ENCODE assay signal across 8 cellular contexts in genomic region chr16:1825381-1825863, GRCh38. TPM values are rescaled to one million over a fixed set of nuclear protein-coding genes. Genes with fewer than 3 reads are reported as not detected.
DNase-seq lines count a peak whose midpoint lies in the region; ATAC-seq and TF ChIP-seq lines count a peak whose summit lies in the region.

No MANE protein-coding gene starts in this region.

- H2AFZ ChIP-seq in HCT116 (ENCODE audit: low read depth, low read length, poor library complexity, severe bottlenecking) (no peak overlapping the region), hepatocyte (no peak overlapping the region)

- ATAC-seq in HCT116: no peak

- TF ChIP-seq RAD21 in HCT116 (IDR thresholded peaks at IDR 0.05; ENCODE audit: low read depth): no peak

- TSS peak; percentile 77 for BruUV-seq in HCT116 (replicated peaks; lab: Mats Ljungman, UMichigan)

- H3K4me3 ChIP-seq in HCT116 (replicated peaks in 1 of 2; ENCODE audit: low read depth in 1 of 2, low read length in 2 of 2) (peak overlapping the region; percentile 90 to 98), hepatocyte (no peak overlapping the region), skin epidermis (peak overlapping the region in 6 of 7 experiments; percentile 47 to 94 (median 76))

- TF ChIP-seq CTCF in HCT116 (IDR thresholded peaks at IDR 0.05 in 2 of 3, conservative IDR thresholded peaks at IDR 0.05 in 1 of 3; ENCODE audit: borderline replicate concordance in 1 of 3, insufficient read depth in 1 of 3, low read depth in 2 of 3, low read length in 2 of 3) (no peak), hepatocyte (IDR thresholded peaks at IDR 0.05; ENCODE audit: poor library complexity) (no peak)

- no peaks in the 10 kb centered on the region for H3K27me3 ChIP-seq in HCT116 (ENCODE audit: insufficient read depth, low read length)
- H3K27me3 ChIP-seq in hepatocyte: no peaks in the 10 kb centered on the region

- no peaks in the 10 kb centered on the region for H3K9me3 Mint-ChIP-seq in activated CD4-positive, alpha-beta memory T cell treated with anti-CD3 and anti-CD28 coated beads for 36 hours

- CTCF ChIA-PET in HCT116 (lab: Charles Lee): interaction anchor here (1.2 to 1.7 kb wide), 2 partner anchors 12 kb away, joined by 3 to 4 read pairs; no protein-coding TSS in a partner anchor
- CTCF ChIA-PET in activated CD4-positive, alpha-beta memory T cell treated with anti-CD3 and anti-CD28 coated beads for 36 hours (lab: Charles Lee): interaction anchor here (0.8 to 1.5 kb wide), 2 partner anchors 11 to 43 kb away, joined by 3 to 6 read pairs; partner anchors contain the start of genes NUBP2 and SPSB3

- in situ Hi-C loops in ACHN (cut with HindIII; ENCODE audit: low pct_ligation_motif_present, low pct_unique_long_range_greater_than_20kb, low sequenced_read_pairs): no loop called here

- H4K20me1 ChIP-seq in HCT116 (ENCODE audit: insufficient read depth) (peaks cover 5% of the 10 kb centered on the region; the same call in 1 of the 2 replicates), hepatocyte (ENCODE audit: insufficient read depth, poor library complexity, severe bottlenecking) (no peaks in the 10 kb centered on the region)

- peaks cover 40% of the 10 kb centered on the region for H3K4me1 Mint-ChIP-seq in activated CD4-positive, alpha-beta memory T cell treated with anti-CD3 and anti-CD28 coated beads for 36 hours (ENCODE audit: low read depth)

- H3K4me3 Mint-ChIP-seq in activated CD4-positive, alpha-beta memory T cell treated with anti-CD3 and anti-CD28 coated beads for 36 hours: peak overlapping the region; percentile 80

- H3K9me2 ChIP-seq in HCT116 (ENCODE audit: insufficient read depth) (no peaks in the 10 kb centered on the region), hepatocyte (replicated peaks; ENCODE audit: insufficient read depth) (no peaks in the 10 kb centered on the region)

- H3K4me2 ChIP-seq in HCT116 (ENCODE audit: low read length) (peak overlapping the region; percentile 73), hepatocyte (peak overlapping the region; percentile 95)

- H3K27me3 Mint-ChIP-seq in activated CD4-positive, alpha-beta memory T cell treated with anti-CD3 and anti-CD28 coated beads for 36 hours: no peaks in the 10 kb centered on the region

- H3K36me3 ChIP-seq in HCT116 (ENCODE audit: control insufficient read depth in 1 of 2, insufficient read depth in 2 of 2, low read length in 2 of 2) (0 out of 4 replicates have a peak, but pooled peaks cover 0 to 3% of the 10 kb centered on the region in 2 experiments), hepatocyte (replicated peaks; ENCODE audit: insufficient read depth, low read depth) (no peaks in the 10 kb centered on the region)

- H3K9me3 ChIP-seq in HCT116 (ENCODE audit: control insufficient read depth in 1 of 2, insufficient read depth in 1 of 2, low read depth in 1 of 2, low read length in 2 of 2): no peaks in the 10 kb centered on the region
- H3K9me3 ChIP-seq in hepatocyte (ENCODE audit: low read depth): no peaks in the 10 kb centered on the region

- TF ChIP-seq POLR2A in HCT116 (IDR thresholded peaks at IDR 0.05; ENCODE audit: borderline replicate concordance, extremely low read depth, insufficient read depth, insufficient read length): no peak

- H3K4me1 ChIP-seq in HCT116 (ENCODE audit: control insufficient read depth in 1 of 2, insufficient read depth in 2 of 2, low read length in 2 of 2) (peaks cover 14 to 17% of the 10 kb centered on the region in 2 experiments), hepatocyte (ENCODE audit: insufficient read depth) (peaks cover 13% of the 10 kb centered on the region)

- peak overlapping the region; percentile 62 for H3K9ac ChIP-seq in HCT116 (ENCODE audit: low read length)

- no peaks in the 10 kb centered on the region for H3K36me3 Mint-ChIP-seq in activated CD4-positive, alpha-beta memory T cell treated with anti-CD3 and anti-CD28 coated beads for 36 hours

- H3K27ac Mint-ChIP-seq in activated CD4-positive, alpha-beta memory T cell treated with anti-CD3 and anti-CD28 coated beads for 36 hours: peak overlapping the region; percentile 60

- POLR2A ChIA-PET in HCT116 (lab: Charles Lee): no interaction called here
- POLR2A ChIA-PET in activated CD4-positive, alpha-beta memory T cell treated with anti-CD3 and anti-CD28 coated beads for 36 hours (lab: Charles Lee): interaction anchor here (0.7 kb wide), 1 partner anchor 54 kb away, joined by 3 read pairs; the partner anchor contains the start of gene NME3

- peak overlapping the region; percentile 80 for H3K27ac ChIP-seq in HCT116 (ENCODE audit: low read depth, low read length)
- H3K27ac ChIP-seq in hepatocyte: peak overlapping the region; percentile 62
- H3K27ac ChIP-seq in skin epidermis: peak overlapping the region in 12 of 21 experiments; percentile 34 to 82 (median 76)

- RAD21 ChIA-PET in HCT116 (lab: Charles Lee; ENCODE audit: low non-redundant PET in 1 of 2, low total read pairs in 2 of 2, uncharacterized antibody in 2 of 2, unreplicated experiment in 2 of 2): no interaction called here

- DNase-seq in HCT116 (ENCODE audit: low read depth, low spot score): no peak
- DNase-seq in activated CD4-positive, alpha-beta memory T cell treated with anti-CD3 and anti-CD28 coated beads for 36 hours: no peak
- DNase-seq in hepatocyte (ENCODE audit: low spot score): no peak
- DNase-seq in globus pallidus (ENCODE audit: low spot score): no peak
- DNase-seq in Kasumi-1 (lab: John Stamatoyannopoulos, UW): no peak
- DNase-seq in SKM-1 treated with dmso at 0.1 percent for 144 hours (lab: John Stamatoyannopoulos, UW; ENCODE audit: unreplicated experiment): no peak
- DNase-seq in ACHN: no peak

- intact Hi-C loops in HCT116 (cut with micrococcal nuclease): no loop called here
- intact Hi-C loops in activated CD4-positive, alpha-beta memory T cell treated with anti-CD3 and anti-CD28 coated beads for 36 hours (cut with micrococcal nuclease): no loop called here

- H3K79me2 ChIP-seq in HCT116 (ENCODE audit: insufficient read depth, low read length) (peaks cover 30% of the 10 kb centered on the region), hepatocyte (peaks cover 60% of the 10 kb centered on the region)

- WGBS in hepatocyte (ENCODE audit: low lambda C conversion rate, missing lambda C conversion rate): 92% methylated on average over 15 of the region's 15 CpGs

TF ChIP-seq in HCT116, 20 proteins besides CTCF, POLR2A, EP300 and RAD21:
- TF ChIP-seq FOSL1 (IDR thresholded peaks at IDR 0.05; ENCODE audit: low read depth): no peak
- no peak for TF ChIP-seq SIN3A (IDR thresholded peaks at IDR 0.05; ENCODE audit: low read depth)

RNA-seq across cellular contexts. Expression of gene HAGH, which starts 1.2 kb away (rescaled TPM):
- total RNA-seq in HCT116 (2021; ENCODE audit: unreplicated experiment) (39.1 TPM), hepatocyte (55.6 and 69.3 TPM in 2 replicates)
- polyA plus RNA-seq in HCT116 (2012): 67.6 and 75.7 TPM in 2 replicates
- 10 to 100 TPM; 45.1 to 46.2 TPM for total RNA-seq in activated CD4-positive, alpha-beta memory T cell treated with anti-CD3 and anti-CD28 coated beads for 36 hours
- 91.7 and 113 TPM in 2 replicates for polyA plus RNA-seq in hepatocyte

RNA-seq across cellular contexts. Expression of gene FAHD1, which starts 1.6 kb away (rescaled TPM):
- 25.8 TPM for total RNA-seq in HCT116 (2021; ENCODE audit: unreplicated experiment)
- 22.7 and 27.1 TPM in 2 replicates for polyA plus RNA-seq in HCT116 (2012)
- total RNA-seq in activated CD4-positive, alpha-beta memory T cell treated with anti-CD3 and anti-CD28 coated beads for 36 hours: 1 to 10 TPM; 8.5 to 8.8 TPM
- 80.6 and 101 TPM in 2 replicates for total RNA-seq in hepatocyte
- polyA plus RNA-seq in hepatocyte: 59.4 and 76.6 TPM in 2 replicates

RNA-seq across cellular contexts. Expression of gene IGFALS, which starts 31.9 kb away (rescaled TPM):
- 0.10 TPM for total RNA-seq in HCT116 (2021; ENCODE audit: unreplicated experiment)
- 0.08 and 0.09 TPM in 2 replicates for polyA plus RNA-seq in HCT116 (2012)
- not detected for total RNA-seq in activated CD4-positive, alpha-beta memory T cell treated with anti-CD3 and anti-CD28 coated beads for 36 hours
- total RNA-seq in hepatocyte: 10.6 and 11.2 TPM in 2 replicates
- polyA plus RNA-seq in hepatocyte: 10.7 and 12.6 TPM in 2 replicates

RNA-seq across cellular contexts. Expression of gene NUBP2, which starts 42.7 kb away (rescaled TPM):
- 103 TPM for total RNA-seq in HCT116 (2021; ENCODE audit: unreplicated experiment)
- 75.2 and 77.9 TPM in 2 replicates for polyA plus RNA-seq in HCT116 (2012)
- 10 to 100 TPM; 45.9 to 48.0 TPM for total RNA-seq in activated CD4-positive, alpha-beta memory T cell treated with anti-CD3 and anti-CD28 coated beads for 36 hours
- total RNA-seq in hepatocyte: 72.7 and 85.4 TPM in 2 replicates
- 92.9 and 101 TPM in 2 replicates for polyA plus RNA-seq in hepatocyte

RNA-seq across cellular contexts. Expression of gene SPSB3, which starts 43.1 kb away (rescaled TPM):
- total RNA-seq in HCT116 (2021; ENCODE audit: unreplicated experiment): 31.6 TPM
- 43.9 and 51.6 TPM in 2 replicates for polyA plus RNA-seq in HCT116 (2012)
- total RNA-seq in activated CD4-positive, alpha-beta memory T cell treated with anti-CD3 and anti-CD28 coated beads for 36 hours: 10 to 100 TPM; 21.2 to 21.8 TPM
- total RNA-seq in hepatocyte: 34.4 and 38.8 TPM in 2 replicates
- polyA plus RNA-seq in hepatocyte: 64.6 and 76.4 TPM in 2 replicates

Comparison
In these comparisons a context has a peak if more than half of its experiments do, and no peak if none do; other contexts are left out.
1. RNA of gene IGFALS, which starts 31.9 kb away (total RNA-seq): 10.6 to 11.2 TPM in hepatocyte; 0.10 TPM in HCT116 (single experiment) and not detected in activated CD4-positive, alpha-beta memory T cell treated with anti-CD3 and anti-CD28 coated beads for 36 hours; every median in the first group is over 10 times any median in the second.
2. Peak in every context shown above with its lines, with median percentiles within 50 percentile points of each other: H3K27ac ChIP-seq.